Comparison of ENCODE assay signal across 15 cellular contexts in the genomic region with DNA sequence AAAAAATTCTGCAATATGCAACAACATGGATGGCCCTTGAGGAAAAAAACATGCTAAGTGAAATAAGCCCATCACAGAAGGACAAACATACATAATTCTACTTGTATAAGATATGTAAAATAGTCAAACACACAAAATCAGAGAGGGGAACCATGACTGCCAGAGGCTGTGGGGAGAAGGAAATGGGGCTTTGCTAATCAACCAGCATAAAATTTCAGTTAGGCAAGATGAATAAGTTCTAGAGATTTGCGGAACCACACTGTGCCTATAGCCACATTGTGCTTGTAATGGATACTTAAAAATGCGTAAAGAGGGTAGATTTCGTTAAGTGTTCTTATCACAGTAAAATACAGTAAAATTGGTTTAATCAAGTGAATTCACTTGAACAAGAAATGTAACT. TPM values are rescaled to one million over a fixed set of nuclear protein-coding genes. Genes with fewer than 3 reads are reported as not detected.
A peak's percentile ranks its signal among the peaks of the same experiment; 100 is the strongest.
DNase-seq lines count a peak whose midpoint lies in the region; ATAC-seq, FAIRE-seq and TF ChIP-seq lines count a peak whose summit lies in the region.
"Had no signal": no experiment of that assay in that cellular context is flagged by ENCODE, and none has a peak within 500 bp of the region (broad histone marks: within the 10 kb centered on the region; RNA-seq: fewer than 3 reads in every experiment).

No MANE protein-coding gene starts in this region.

- H3K36me3 Mint-ChIP-seq in naive B cell = no peaks in the 10 kb centered on the region

- no peak; a peak in 1 of 4 replicates for TF ChIP-seq EP300 in GM12878 (IDR thresholded peaks at IDR 0.05; ENCODE audit: borderline replicate concordance in 1 of 2, control insufficient read depth in 1 of 2, low read depth in 2 of 2, low read length in 2 of 2)

- peaks cover 33% of the 10 kb centered on the region for H3K9me1 ChIP-seq in IMR-90 (ENCODE audit: insufficient read depth, low read length)

- peaks cover 27 to 78% of the 10 kb centered on the region in 2 experiments for H3K79me1 ChIP-seq in IMR-90 (ENCODE audit: low read depth in 1 of 2, low read length in 2 of 2)

- peak overlapping the region; percentile 80 for H3K27ac ChIP-seq in BLaER1
- no peak overlapping the region for H3K27ac ChIP-seq in IMR-90 (ENCODE audit: insufficient read depth, low read length)
- peak overlapping the region; percentile 81 for H3K27ac ChIP-seq in GM12878 (ENCODE audit: control insufficient read depth, insufficient read depth)

- H3K4ac ChIP-seq in IMR-90 (ENCODE audit: low read depth, low read length) = 0 out of 2 replicates have a peak overlapping the region, but pooled peaks have one; percentile 8

- H3K9me3 Mint-ChIP-seq in naive B cell = peaks cover under 1 to 8% (median 4%) of the 10 kb centered on the region in 7 donors

- CTCF ChIA-PET in IMR-90 (lab: Yijun Ruan, JAX) = no interaction called here
- CTCF ChIA-PET in GM12878 (lab: Yijun Ruan, JAX) = interaction anchor here (0.6 to 4.1 kb wide), 5 partner anchors 23 to 591 kb away, joined by 4 to 27 read pairs (median 6); a partner anchor contains a TSS

- RAD21 ChIA-PET in GM12878 (lab: Charles Lee; ENCODE audit: unreplicated experiment) = interaction anchor here (5.2 kb wide), 1 partner anchor 42 kb away, joined by 97 read pairs; a partner anchor contains a TSS

- no peaks in the 10 kb centered on the region for H3K27me3 ChIP-seq in BLaER1
- no peaks in the 10 kb centered on the region for H3K27me3 ChIP-seq in IMR-90 (ENCODE audit: control insufficient read depth, insufficient read depth, low read length)
- H3K27me3 ChIP-seq in GM12878 (replicated peaks in 1 of 2; ENCODE audit: control insufficient read depth in 2 of 2, insufficient read depth in 2 of 2, low read length in 1 of 2) = no peaks in the 10 kb centered on the region
- H3K27me3 ChIP-seq: uterus had no signal

- peak overlapping the region; percentile 17 to 99 (median 89) for H3K27ac Mint-ChIP-seq in naive B cell

- no peak overlapping the region; a peak in 1 of 4 replicates for H4K8ac ChIP-seq in IMR-90 (ENCODE audit: low read depth in 2 of 2, low read length in 2 of 2)

- H3K4me1 ChIP-seq in BLaER1 = peaks cover 96% of the 10 kb centered on the region
- H3K4me1 ChIP-seq in IMR-90 (ENCODE audit: control insufficient read depth, insufficient read depth, low read length) = peaks cover 27% of the 10 kb centered on the region
- peaks cover 63% of the 10 kb centered on the region for H3K4me1 ChIP-seq in GM12878 (ENCODE audit: control insufficient read depth, insufficient read depth, low read length)
- H3K4me1 ChIP-seq: uterus had no signal

- no peak for FAIRE-seq in GM12878 (lab: Jason Lieb, UNC)

- H2AFZ ChIP-seq in IMR-90 (replicated peaks; ENCODE audit: low read length, poor library complexity) = no peak overlapping the region
- no peak overlapping the region for H2AFZ ChIP-seq in GM12878 (ENCODE audit: control insufficient read depth, low read depth, low read length)

- no CpG with 5 or more reads among the region's 3 CpGs for WGBS in IMR-90 (ENCODE audit: extremely low coverage in 2 of 2, insufficient read length in 1 of 2), 2 experiments
- WGBS in GM12878 (ENCODE audit: insufficient coverage, insufficient replicate concordance, low lambda C conversion rate, missing lambda C conversion rate) = 34% methylated on average over 3 of the region's 3 CpGs

- ATAC-seq in IMR-90 (ENCODE audit: low read depth) (no peak), GM12878 (peak; percentile 23; the same call in 2 of the 3 replicates), naive B cell (ENCODE audit: low read depth in 2 of 2) (peak in 1 of 2 donors; percentile 16), HG02623 (IDR thresholded peaks at IDR 0.05; ENCODE audit: unreplicated experiment) (no peak)

- peak overlapping the region; percentile 39; the same call in 1 of the 2 replicates for H3K4me3 ChIP-seq in BLaER1
- no peak overlapping the region for H3K4me3 ChIP-seq in IMR-90 (ENCODE audit: insufficient read depth, low read depth, low read length)
- H3K4me3 ChIP-seq in GM12878 = peak overlapping the region; percentile 53; the same call in 1 of the 2 replicates
- H3K4me3 ChIP-seq: uterus had no signal

- no peak overlapping the region for H3K18ac ChIP-seq in IMR-90 (ENCODE audit: low read depth, low read length)

- peak overlapping the region; percentile 6; the same call in 1 of the 2 replicates for H2BK120ac ChIP-seq in IMR-90 (ENCODE audit: low read depth, low read length)

- H4K20me1 ChIP-seq in BLaER1 (no peaks in the 10 kb centered on the region), IMR-90 (ENCODE audit: insufficient read depth, low read length) (peaks cover 14% of the 10 kb centered on the region), GM12878 (ENCODE audit: control insufficient read depth, insufficient read depth) (no peaks in the 10 kb centered on the region; the same call in 1 of the 2 replicates)

- no peak overlapping the region for H3K56ac ChIP-seq in IMR-90 (ENCODE audit: extremely low read depth, insufficient read depth, low read length)

- H3K9ac ChIP-seq in BLaER1 (peak overlapping the region; percentile 53), IMR-90 (ENCODE audit: low read depth, low read length) (no peak overlapping the region), GM12878 (ENCODE audit: control insufficient read depth, insufficient read depth, low read length) (no peak overlapping the region; the same call in 1 of the 2 replicates)

- no peak overlapping the region for H4K91ac ChIP-seq in IMR-90 (ENCODE audit: insufficient read depth, low read depth, low read length)

- TF ChIP-seq RAD21 in IMR-90 (IDR thresholded peaks at IDR 0.05; ENCODE audit: low read length) = no peak
- TF ChIP-seq RAD21 in GM12878 (IDR thresholded peaks at IDR 0.05; ENCODE audit: insufficient read depth, low read depth, low read length) = no peak

- no peak overlapping the region for H2BK15ac ChIP-seq in IMR-90 (ENCODE audit: low read depth, low read length)

- BruUV-seq in IMR-90 (replicated peaks; lab: Mats Ljungman, UMichigan) = no TSS peak
- no TSS peak for BruUV-seq in GM12878 (replicated peaks; lab: Mats Ljungman, UMichigan)

- no peak for DNase-seq in IMR-90
- peak; percentile 28 for DNase-seq in GM12878 (ENCODE audit: low read depth, low spot score)
- DNase-seq in naive B cell = peak; percentile 65
- no peak for DNase-seq in NCI-H128 (lab: John Stamatoyannopoulos, UW; ENCODE audit: unreplicated experiment)
- DNase-seq in activated CD4-positive, alpha-beta T cell treated with anti-CD3 and anti-CD28 coated beads for 48 hours = no peak
- DNase-seq in CD1c-positive myeloid dendritic cell (ENCODE audit: extremely low spot score) = no peak
- DNase-seq: activated gamma-delta T cell, cortex of kidney, erythroblast, NCI-H1694 treated with DMSO at 0.1 percent for 48 hours, NCI-H446 treated with DMSO at 0.1 percent for 48 hours, nucleus accumbens, uterus had no signal

- no peak overlapping the region for H4K5ac ChIP-seq in IMR-90 (ENCODE audit: low read depth, low read length)

- no peaks in the 10 kb centered on the region for H3K36me3 ChIP-seq in BLaER1
- H3K36me3 ChIP-seq in IMR-90 (ENCODE audit: control insufficient read depth, insufficient read depth, low read length) = no peaks in the 10 kb centered on the region
- peaks cover 10 to 18% of the 10 kb centered on the region in 2 experiments for H3K36me3 ChIP-seq in GM12878 (ENCODE audit: control insufficient read depth in 2 of 2, insufficient read depth in 2 of 2, low read length in 1 of 2)
- H3K36me3 ChIP-seq: uterus had no signal

- POLR2A ChIA-PET in IMR-90 (lab: Charles Lee; ENCODE audit: unreplicated experiment) (no interaction called here), GM12878 (lab: Charles Lee) (interaction anchor here (1.4 to 3.5 kb wide), 2 partner anchors 41 to 44 kb away, joined by 6 to 44 read pairs; a partner anchor contains a TSS)

- H2BK20ac ChIP-seq in IMR-90 (ENCODE audit: low read depth, low read length) = 0 out of 2 replicates have a peak overlapping the region, but pooled peaks have one; percentile 8

- intact Hi-C loops in IMR-90 (cut with micrococcal nuclease) (no loop called here), GM12878 (cut with micrococcal nuclease; ENCODE audit: unreplicated experiment) (no loop called here)

- TF ChIP-seq CTCF in IMR-90 (conservative IDR thresholded peaks at IDR 0.05; ENCODE audit: low read depth, low read length) (no peak), GM12878 (IDR thresholded peaks at IDR 0.05 in 2 of 3, conservative IDR thresholded peaks at IDR 0.05 in 1 of 3; ENCODE audit: control insufficient read depth in 2 of 3, extremely low read depth in 1 of 3, insufficient read depth in 1 of 3, low read depth in 3 of 3, low read length in 3 of 3) (no peak)

- TF ChIP-seq POLR2A in IMR-90 (IDR thresholded peaks at IDR 0.05; ENCODE audit: low read depth, low read length) = no peak
- no peak for TF ChIP-seq POLR2A in GM12878 (IDR thresholded peaks at IDR 0.05; ENCODE audit: low read depth, low read length)

- H2BK5ac ChIP-seq in IMR-90 (ENCODE audit: low read depth, low read length, poor library complexity, severe bottlenecking) = no peak overlapping the region

- H3K4me2 ChIP-seq in BLaER1 = peak overlapping the region; percentile 93
- H3K4me2 ChIP-seq in IMR-90 (ENCODE audit: low read depth, low read length) = no peak overlapping the region
- H3K4me2 ChIP-seq in GM12878 (ENCODE audit: control insufficient read depth, insufficient read depth) = peak overlapping the region; percentile 86

- peak overlapping the region; percentile 1 to 80 (median 44) for H3K4me3 Mint-ChIP-seq in naive B cell

- dilution Hi-C loops in IMR-90 (cut with HindIII; ENCODE audit: low sequenced_read_pairs, unreplicated experiment) = no loop called here

- H3K27me3 Mint-ChIP-seq in naive B cell = no peaks in the 10 kb centered on the region

- H3K23ac ChIP-seq in IMR-90 (ENCODE audit: low read depth, low read length) = no peak overlapping the region; the same call in 1 of the 2 replicates

- peaks cover 49 to 70% (median 55%) of the 10 kb centered on the region in 3 donors for H3K4me1 Mint-ChIP-seq in naive B cell

- SMC1A ChIA-PET in GM12878 (lab: Charles Lee; ENCODE audit: uncharacterized antibody, unreplicated experiment) = interaction anchor here (1.3 to 12.1 kb wide), 3 partner anchors 12 to 43 kb away, joined by 5 to 179 read pairs (median 5); a partner anchor contains a TSS

- H2AK5ac ChIP-seq in IMR-90 (ENCODE audit: low read depth, low read length) = 0 out of 2 replicates have a peak overlapping the region, but pooled peaks have one; percentile 2

- no peak overlapping the region for H2AK9ac ChIP-seq in IMR-90 (replicated peaks; ENCODE audit: low read depth, low read length, poor library complexity)

- H3K9me3 ChIP-seq in BLaER1 = no peaks in the 10 kb centered on the region; the same call in 1 of the 2 replicates
- H3K9me3 ChIP-seq in IMR-90 (ENCODE audit: control insufficient read depth, insufficient read depth, low read length) = no peaks in the 10 kb centered on the region
- no peaks in the 10 kb centered on the region for H3K9me3 ChIP-seq in GM12878 (replicated peaks; ENCODE audit: control insufficient read depth, insufficient read depth, low read length)
- H3K9me3 ChIP-seq: uterus had no signal

- peaks cover 42% of the 10 kb centered on the region for H3K79me2 ChIP-seq in GM12878 (ENCODE audit: control insufficient read depth, insufficient read depth, low read length)

- in situ Hi-C loops in IMR-90 (cut with MboI; ENCODE audit: low sequenced_read_pairs) = no loop called here
- in situ Hi-C loops in GM12878 (cut with MboI) = no loop called here

- no peak overlapping the region for H3K14ac ChIP-seq in IMR-90 (replicated peaks; ENCODE audit: low read depth, low read length)

RNA-seq across cellular contexts. Expression of a gene that starts 33.7 kb away (rescaled TPM):
- total RNA-seq in IMR-90 (2012; rRNA removed) = under 0.01 TPM in 2 replicates
- 0.37 and 0.38 TPM in 2 replicates for polyA plus RNA-seq in IMR-90 (2012; rRNA removed)
- polyA plus RNA-seq in IMR-90 (2012; cell fraction: cytosol; rRNA removed) = 0.10 and 0.12 TPM in 2 replicates
- polyA plus RNA-seq in IMR-90 (2012; cell fraction: nucleus; rRNA removed; ENCODE audit: low replicate concordance) = 2.3 and 3.5 TPM in 2 replicates
- total RNA-seq in GM12878 (2013; cell fraction: nucleolus; rRNA removed) = 0.15 and 0.17 TPM in 2 replicates
- total RNA-seq in GM12878 (2014; rRNA removed) = 0.06 and 0.44 TPM in 2 replicates
- total RNA-seq in GM12878 (2014; rRNA removed; fragmentation: Illumina TruSeq; extraction: Trizol) = under 0.01 TPM in 1 of 2 replicates, not detected in the other
- total RNA-seq in GM12878 (2021) = 0.05 and 0.18 TPM in 2 replicates
- polyA plus RNA-seq in GM12878 (2011; ENCODE audit: low read depth) = 0.04 TPM
- 0.01 and 0.03 TPM in 2 replicates for polyA plus RNA-seq in GM12878 (2011; rRNA removed)
- 0.01 and 0.02 TPM in 2 replicates for polyA plus RNA-seq in GM12878 (2011; cell fraction: cytosol; rRNA removed)
- 0.29 and 0.57 TPM in 2 replicates for polyA plus RNA-seq in GM12878 (2011; cell fraction: nucleus; rRNA removed)
- 0.08 and 0.11 TPM in 2 replicates for polyA plus RNA-seq in GM12878 (2012)
- 0.01 TPM in 1 of 2 replicates, not detected in the other for polyA plus RNA-seq in GM12878 (2014; fragmentation: Illumina TruSeq; extraction: Trizol)
- polyA plus RNA-seq in GM12878 (2014; fragmentation: Nextera tagmentation; extraction: Ambion mirVana) = not detected
- 0.06 and 0.10 TPM in 2 replicates for polyA plus RNA-seq in GM12878 (2014; rRNA removed)
- not detected for polyA plus RNA-seq in GM12878 (2016; fragmentation: Nextera tagmentation; extraction: Ambion mirVana)
- polyA minus RNA-seq in GM12878 (2011; rRNA and poly(A)+ RNA removed) = 0.05 TPM in 1 of 2 replicates, not detected in the other
- not detected in 2 replicates for polyA minus RNA-seq in GM12878 (2011; cell fraction: cytosol; rRNA and poly(A)+ RNA removed)
- polyA minus RNA-seq in GM12878 (2011; cell fraction: nucleus; rRNA and poly(A)+ RNA removed) = under 0.01 and 0.10 TPM in 2 replicates
- not detected for polyA plus RNA-seq in naive B cell (ENCODE audit: low read depth in 6 of 6)

RNA-seq across cellular contexts. Expression of a gene that starts 44.8 kb away (rescaled TPM):
- total RNA-seq in IMR-90 (2012; rRNA removed) = 26.4 and 29.0 TPM in 2 replicates
- polyA plus RNA-seq in IMR-90 (2012; rRNA removed) = 21.0 and 21.1 TPM in 2 replicates
- 13.2 and 20.3 TPM in 2 replicates for polyA plus RNA-seq in IMR-90 (2012; cell fraction: cytosol; rRNA removed)
- polyA plus RNA-seq in IMR-90 (2012; cell fraction: nucleus; rRNA removed; ENCODE audit: low replicate concordance) = 10.2 and 11.2 TPM in 2 replicates
- total RNA-seq in GM12878 (2013; cell fraction: nucleolus; rRNA removed) = 41.9 and 43.4 TPM in 2 replicates
- total RNA-seq in GM12878 (2014; rRNA removed) = 48.2 and 49.6 TPM in 2 replicates
- total RNA-seq in GM12878 (2014; rRNA removed; fragmentation: Illumina TruSeq; extraction: Trizol) = 24.3 and 26.0 TPM in 2 replicates
- total RNA-seq in GM12878 (2021) = 52.1 and 53.2 TPM in 2 replicates
- 15.6 TPM for polyA plus RNA-seq in GM12878 (2011; ENCODE audit: low read depth)
- polyA plus RNA-seq in GM12878 (2011; rRNA removed) = 25.6 and 42.2 TPM in 2 replicates
- 45.7 and 57.3 TPM in 2 replicates for polyA plus RNA-seq in GM12878 (2011; cell fraction: cytosol; rRNA removed)
- 28.0 and 35.6 TPM in 2 replicates for polyA plus RNA-seq in GM12878 (2011; cell fraction: nucleus; rRNA removed)
- 26.7 and 28.7 TPM in 2 replicates for polyA plus RNA-seq in GM12878 (2012)
- polyA plus RNA-seq in GM12878 (2014; fragmentation: Illumina TruSeq; extraction: Trizol) = 18.9 and 29.3 TPM in 2 replicates
- 1 to 10 TPM; 4.2 to 8.6 TPM for polyA plus RNA-seq in GM12878 (2014; fragmentation: Nextera tagmentation; extraction: Ambion mirVana)
- 47.3 and 50.1 TPM in 2 replicates for polyA plus RNA-seq in GM12878 (2014; rRNA removed)
- 10 to 100 TPM; 60.7 to 62.9 TPM for polyA plus RNA-seq in GM12878 (2016; fragmentation: Nextera tagmentation; extraction: Ambion mirVana)
- 50.8 and 76.6 TPM in 2 replicates for polyA minus RNA-seq in GM12878 (2011; rRNA and poly(A)+ RNA removed)
- polyA minus RNA-seq in GM12878 (2011; cell fraction: cytosol; rRNA and poly(A)+ RNA removed) = 28.7 and 30.8 TPM in 2 replicates
- 36.1 and 67.5 TPM in 2 replicates for polyA minus RNA-seq in GM12878 (2011; cell fraction: nucleus; rRNA and poly(A)+ RNA removed)
- polyA plus RNA-seq in naive B cell (ENCODE audit: low read depth in 6 of 6) = 1 to 10 TPM; 4.1 to 9.2 (median 6.9) TPM

Comparison
In these comparisons a context has a peak if more than half of its experiments do, and no peak if none do; other contexts are left out.
1. DNase-seq: peak in GM12878 (single experiment) and naive B cell (single experiment); none in IMR-90 (single experiment), NCI-H128 (single experiment), activated CD4-positive, alpha-beta T cell treated with anti-CD3 and anti-CD28 coated beads for 48 hours (single experiment) and CD1c-positive myeloid dendritic cell (single experiment).